In the genomic region with DNA sequence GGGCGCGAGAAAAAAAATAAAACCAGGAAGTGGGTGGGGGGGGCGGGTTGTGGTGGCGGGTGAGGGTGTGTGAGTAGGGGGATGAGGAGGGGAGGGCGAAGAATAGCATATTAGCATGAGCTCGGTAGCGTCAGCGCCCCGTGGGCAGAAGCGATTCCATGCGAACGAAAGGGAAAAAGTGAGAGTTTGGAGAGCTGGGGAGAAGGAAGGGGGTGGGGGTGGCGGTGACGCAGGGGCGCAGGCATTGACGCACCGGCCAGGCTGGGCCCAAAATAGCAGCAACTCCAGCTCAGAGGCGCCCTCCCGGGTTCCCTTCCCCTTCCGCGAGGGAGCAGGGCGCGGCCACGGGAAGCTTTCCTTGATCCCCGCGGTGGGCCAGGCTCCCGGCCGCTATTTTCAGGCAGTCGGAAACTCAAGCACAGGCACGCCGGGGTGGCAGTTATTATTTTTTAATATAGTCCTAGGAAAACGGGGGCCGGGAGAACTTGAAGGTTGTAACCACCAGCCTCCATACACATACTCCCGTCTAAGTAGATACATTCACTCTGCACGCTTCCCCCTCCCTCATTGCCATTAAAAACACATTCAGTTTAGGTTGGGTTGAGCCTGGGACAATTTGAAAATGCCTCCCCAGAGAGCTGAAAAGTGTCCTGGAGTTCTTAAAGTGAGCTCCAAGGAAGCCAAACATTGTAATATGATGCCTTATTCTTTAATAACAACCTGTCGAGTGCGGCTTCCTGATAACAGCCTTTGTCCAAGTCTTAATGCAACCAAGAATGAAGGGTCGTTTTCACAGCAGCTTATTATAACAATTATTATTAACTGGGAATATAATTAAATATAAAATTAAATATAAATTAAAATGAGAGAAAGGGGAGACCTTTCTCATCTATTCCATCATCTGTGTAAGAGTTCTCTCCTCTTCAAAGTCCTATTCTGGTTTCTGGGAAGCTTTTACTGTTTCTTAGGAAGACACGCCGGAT, we compare ENCODE assay signal across 8 cellular contexts.
DNase-seq lines count a peak whose midpoint lies in the region; ATAC-seq and TF ChIP-seq lines count a peak whose summit lies in the region.

No MANE protein-coding gene starts in this region.

- ATAC-seq in HG02943 (IDR thresholded peaks at IDR 0.05; ENCODE audit: low read depth, unreplicated experiment) (peak; percentile 9), HG03469 (IDR thresholded peaks at IDR 0.05; ENCODE audit: unreplicated experiment) (no peak)

- H3K4me3 ChIP-seq in GM12875 (ENCODE audit: low read depth, low read length), result peak overlapping the region; percentile 66

- no peak for TF ChIP-seq CTCF in GM12875 (IDR thresholded peaks at IDR 0.05; ENCODE audit: borderline replicate concordance, insufficient read depth, low read depth, low read length)

- DNase-seq in NCI-H2196 (lab: John Stamatoyannopoulos, UW; ENCODE audit: unreplicated experiment) (peak; percentile 73), cerebellar nuclear complex (lab: John Stamatoyannopoulos, UW) (peak; percentile 59 to 60), kidney glomerular epithelial cell (lab: John Stamatoyannopoulos, UW) (peak; percentile 57)
- peak; percentile 69 for DNase-seq in activated CD4-positive, CD25-positive, alpha-beta regulatory T cell treated with anti-CD3 and anti-CD28 coated beads, Interleukin-2, amount 50 U/mL, for 72 hours
- peak; percentile 75 to 76 for DNase-seq in stimulated activated CD4-positive, alpha-beta T cell treated with anti-CD3 and anti-CD28 coated beads, Interleukin-15, amount 100 ng/mL, for 48 hours (ENCODE audit: low read depth in 2 of 2)
